ENCODE assay signal across 10 cellular contexts in genomic region chr11:12163181-12163841, GRCh38. TPM values are rescaled to one million over a fixed set of nuclear protein-coding genes. Genes with fewer than 3 reads are reported as not detected.
DNase-seq lines count a peak whose midpoint lies in the region; ATAC-seq and TF ChIP-seq lines count a peak whose summit lies in the region.
"Had no signal": no experiment of that assay in that cellular context is flagged by ENCODE, and none has a peak within 500 bp of the region (broad histone marks: within the 10 kb centered on the region; RNA-seq: fewer than 3 reads in every experiment).

No MANE protein-coding gene starts in this region.

- H3K4me3 ChIP-seq in AG09309 (ENCODE audit: control insufficient read depth, low read depth, low read length) (no peak overlapping the region), Peyer's patch (no peak overlapping the region), endodermal cell (ENCODE audit: low read length) (no peak overlapping the region), muscle layer of colon (ENCODE audit: low read depth in 1 of 2, low read length in 2 of 2) (no peak overlapping the region)

- no peaks in the 10 kb centered on the region for H3K36me3 Mint-ChIP-seq in endodermal cell (ENCODE audit: low read depth)
- H3K36me3 Mint-ChIP-seq: naive B cell had no signal

- no peaks in the 10 kb centered on the region for H3K9me3 ChIP-seq in Peyer's patch
- no peaks in the 10 kb centered on the region for H3K9me3 ChIP-seq in endodermal cell (ENCODE audit: control insufficient read depth, low read length)
- H3K9me3 ChIP-seq in muscle layer of colon (ENCODE audit: low read length), result no peaks in the 10 kb centered on the region

- H3K27me3 ChIP-seq in Peyer's patch (no peaks in the 10 kb centered on the region), endodermal cell (ENCODE audit: control insufficient read depth, insufficient read depth, low read length, poor library complexity, severe bottlenecking) (no peaks in the 10 kb centered on the region), muscle layer of colon (ENCODE audit: control insufficient read depth in 1 of 2, insufficient read depth in 2 of 2, low read length in 2 of 2) (no peaks in the 10 kb centered on the region)

- H3K4me1 Mint-ChIP-seq in endodermal cell, result peaks cover 18% of the 10 kb centered on the region
- H3K4me1 Mint-ChIP-seq: naive B cell had no signal

- H3K9ac ChIP-seq in endodermal cell (ENCODE audit: extremely low read depth, low read length, poor library complexity, severe bottlenecking) (no peak overlapping the region), muscle layer of colon (ENCODE audit: low read length) (no peak overlapping the region)

- 91 to 93% methylated on average over 8 to 13 of the region's 13 CpGs for WGBS in endodermal cell (ENCODE audit: insufficient coverage in 1 of 2, insufficient read length in 1 of 2), 2 experiments

- H3K4me1 ChIP-seq in Peyer's patch (peaks cover 0 to 83% (median 6%) of the 10 kb centered on the region in 4 donors), endodermal cell (ENCODE audit: control insufficient read depth, insufficient read depth, low read length) (peaks cover 17% of the 10 kb centered on the region), muscle layer of colon (ENCODE audit: insufficient read depth, low read length) (peaks cover 89% of the 10 kb centered on the region)

- TF ChIP-seq CTCF in AG09309 (IDR thresholded peaks at IDR 0.05; ENCODE audit: control insufficient read depth, insufficient read depth, low read depth, low read length, missing control alignments) (no peak), Peyer's patch (IDR thresholded peaks at IDR 0.05) (no peak), endodermal cell (conservative IDR thresholded peaks at IDR 0.05) (no peak)

- H3K27ac ChIP-seq in Peyer's patch (peak overlapping the region in 3 of 4 donors; percentile 67 to 94 (median 89)), endodermal cell (ENCODE audit: low read depth, low read length) (no peak overlapping the region), muscle layer of colon (ENCODE audit: low read depth, low read length) (peak overlapping the region; percentile 77)

- H3K9me3 Mint-ChIP-seq in endodermal cell, result no peaks in the 10 kb centered on the region
- H3K9me3 Mint-ChIP-seq: naive B cell had no signal

- H3K27ac Mint-ChIP-seq in endodermal cell, result no peak overlapping the region
- H3K27ac Mint-ChIP-seq: naive B cell had no signal

- H3K36me3 ChIP-seq in Peyer's patch, result peaks cover 0 to 20% (median 0%) of the 10 kb centered on the region in 3 donors
- H3K36me3 ChIP-seq in endodermal cell (ENCODE audit: control insufficient read depth, insufficient read depth, low read length), result no peaks in the 10 kb centered on the region
- peaks cover 3% of the 10 kb centered on the region for H3K36me3 ChIP-seq in muscle layer of colon (ENCODE audit: insufficient read depth, low read length)

- no peak for ATAC-seq in GM18502 (IDR thresholded peaks at IDR 0.05; ENCODE audit: poor library complexity, unreplicated experiment)

- peak in 1 of 2 donors; percentile 16 for TF ChIP-seq POLR2A in Peyer's patch (IDR thresholded peaks at IDR 0.05)

- DNase-seq in AG09309 (ENCODE audit: low read depth), result peak; percentile 42
- peak in 2 of 3 donors; percentile 69 to 78 for DNase-seq in Peyer's patch
- peak; percentile 48 for DNase-seq in endodermal cell
- DNase-seq in putamen (ENCODE audit: low spot score), result no peak
- DNase-seq in NCI-H1930 (lab: John Stamatoyannopoulos, UW), result no peak
- no peak for DNase-seq in medulla oblongata (ENCODE audit: extremely low spot score)
- DNase-seq: naive B cell, SIG-M5 had no signal

- peaks cover 12% of the 10 kb centered on the region for H3K27me3 Mint-ChIP-seq in endodermal cell (ENCODE audit: insufficient read depth)

- no peak overlapping the region for H3K4me3 Mint-ChIP-seq in endodermal cell
- H3K4me3 Mint-ChIP-seq: naive B cell had no signal

RNA-seq across cellular contexts. Expression of gene MICAL2, which starts 52.9 kb away (rescaled TPM):
- total RNA-seq in Peyer's patch, result 100 to 1,000 TPM; 109 to 197 (median 183) TPM
- total RNA-seq in endodermal cell, result 1 to 10 TPM; 1.5 to 1.9 TPM
- 2.2 TPM for polyA plus RNA-seq in endodermal cell (2013, experiment 1 of 2)
- polyA plus RNA-seq in endodermal cell (2013, experiment 2 of 2), result 3.8 TPM

Comparison
In these comparisons a context has a peak if more than half of its experiments do, and no peak if none do; other contexts are left out.
1. DNase-seq: peak in AG09309 (single experiment), Peyer's patch (2 of 3) and endodermal cell (single experiment); none in putamen (single experiment), NCI-H1930 (0 of 2) and medulla oblongata (single experiment).
2. RNA of gene MICAL2, which starts 52.9 kb away (total RNA-seq): 109 to 197 TPM in Peyer's patch; 1.5 to 1.9 TPM in endodermal cell; every median in the first group is over 10 times any median in the second.